In genomic region chr2:25375989-25376545, GRCh38 we compare ENCODE assay signal across 1 cellular context.
TF ChIP-seq lines count a peak whose summit lies in the region.

No MANE protein-coding gene starts in this region.

TF ChIP-seq in GM23338, 12 proteins besides CTCF, POLR2A, EP300 and RAD21 (continued from another document):
- no peak for TF ChIP-seq REST (IDR thresholded peaks at IDR 0.05; ENCODE audit: unreplicated experiment)
